ENCODE assay signal across 21 cellular contexts in genomic region chrX:37057572-37057971, GRCh38. TPM values are rescaled to one million over a fixed set of nuclear protein-coding genes. Genes with fewer than 3 reads are reported as not detected.
"Had no signal": no experiment of that assay in that cellular context is flagged by ENCODE, and none has a peak within 500 bp of the region (broad histone marks: within the 10 kb centered on the region; RNA-seq: fewer than 3 reads in every experiment).

No MANE protein-coding gene starts in this region.

RNA-seq across cellular contexts. Expression of gene FAM47C, which starts 49.4 kb away (rescaled TPM):
- total RNA-seq: naive thymus-derived CD8-positive, alpha-beta T cell; natural killer cell treated with Interleukin-12 subunit alpha and Interleukin-12 subunit beta and Interleukin-15 and Interleukin-18, amount 100 ng/mL, for 72 hours; neural crest cell; omental fat pad; osteocyte; posterior vena cava; prostate gland; pulmonary artery endothelial cell; right atrium auricular region; sciatic nerve; skeletal muscle tissue; stomach; subcutaneous adipose tissue; temporal lobe; thoracic aorta; thyroid gland; tibial nerve; upper lobe of left lung; ureter; vagina had no signal
- polyA plus RNA-seq: naive thymus-derived CD8-positive, alpha-beta T cell; small intestine; stomach had no signal
